ENCODE assay signal across 1 cellular context in the genomic region with DNA sequence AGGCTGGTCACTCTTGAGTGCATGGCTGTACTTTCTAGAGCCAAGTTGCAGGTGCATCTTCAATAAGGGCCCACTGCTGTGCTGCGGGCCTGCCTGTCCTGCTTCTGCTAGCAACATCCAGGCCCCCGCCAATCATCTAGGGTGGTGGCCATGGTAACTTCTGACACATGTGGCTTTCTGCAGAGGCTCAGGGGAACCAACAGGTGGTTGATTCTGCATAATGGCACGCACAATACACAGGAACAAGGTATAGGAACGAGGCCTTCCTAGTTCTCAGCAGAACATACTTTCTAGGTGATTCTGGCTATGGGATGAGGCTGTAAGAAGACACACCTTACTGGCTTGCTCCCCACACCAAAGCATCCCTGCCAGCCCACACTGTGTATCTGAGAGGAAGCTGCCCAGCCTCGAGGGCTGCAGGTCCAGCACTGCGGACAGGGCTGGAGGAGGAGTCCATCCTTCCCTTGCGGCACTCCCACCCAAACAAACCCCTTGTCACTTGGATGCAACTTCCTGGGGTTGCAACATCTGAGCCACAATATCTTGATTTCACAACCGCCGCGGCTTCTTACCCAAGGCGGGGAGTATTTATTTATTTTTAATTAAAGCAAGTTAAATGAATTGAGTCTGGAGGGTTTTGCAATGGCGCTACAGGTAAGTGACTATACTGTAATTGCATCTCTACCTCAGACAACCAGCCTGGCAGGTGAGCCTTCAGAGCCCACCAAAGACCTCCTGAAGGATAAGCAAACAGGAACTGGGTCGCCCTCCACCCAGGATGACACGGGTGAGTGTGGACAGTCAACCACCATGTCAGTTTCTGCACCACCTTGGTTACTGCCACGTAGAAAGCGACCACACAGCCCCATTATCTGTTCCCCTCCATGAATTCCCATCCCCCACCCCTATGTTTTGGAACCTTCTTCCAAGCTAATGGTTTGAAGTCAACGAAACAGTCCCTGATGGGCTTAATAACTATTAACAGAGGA.
TF ChIP-seq lines count a peak whose summit lies in the region.

No MANE protein-coding gene starts in this region.

TF ChIP-seq in GM12878, 131 proteins besides CTCF, POLR2A, EP300 and RAD21:
- TF ChIP-seq, protein P1, sequence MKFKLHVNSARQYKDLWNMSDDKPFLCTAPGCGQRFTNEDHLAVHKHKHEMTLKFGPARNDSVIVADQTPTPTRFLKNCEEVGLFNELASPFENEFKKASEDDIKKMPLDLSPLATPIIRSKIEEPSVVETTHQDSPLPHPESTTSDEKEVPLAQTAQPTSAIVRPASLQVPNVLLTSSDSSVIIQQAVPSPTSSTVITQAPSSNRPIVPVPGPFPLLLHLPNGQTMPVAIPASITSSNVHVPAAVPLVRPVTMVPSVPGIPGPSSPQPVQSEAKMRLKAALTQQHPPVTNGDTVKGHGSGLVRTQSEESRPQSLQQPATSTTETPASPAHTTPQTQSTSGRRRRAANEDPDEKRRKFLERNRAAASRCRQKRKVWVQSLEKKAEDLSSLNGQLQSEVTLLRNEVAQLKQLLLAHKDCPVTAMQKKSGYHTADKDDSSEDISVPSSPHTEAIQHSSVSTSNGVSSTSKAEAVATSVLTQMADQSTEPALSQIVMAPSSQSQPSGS (IDR thresholded peaks at IDR 0.05; ENCODE audit: low read length), result no peak
- TF ChIP-seq, protein P2, sequence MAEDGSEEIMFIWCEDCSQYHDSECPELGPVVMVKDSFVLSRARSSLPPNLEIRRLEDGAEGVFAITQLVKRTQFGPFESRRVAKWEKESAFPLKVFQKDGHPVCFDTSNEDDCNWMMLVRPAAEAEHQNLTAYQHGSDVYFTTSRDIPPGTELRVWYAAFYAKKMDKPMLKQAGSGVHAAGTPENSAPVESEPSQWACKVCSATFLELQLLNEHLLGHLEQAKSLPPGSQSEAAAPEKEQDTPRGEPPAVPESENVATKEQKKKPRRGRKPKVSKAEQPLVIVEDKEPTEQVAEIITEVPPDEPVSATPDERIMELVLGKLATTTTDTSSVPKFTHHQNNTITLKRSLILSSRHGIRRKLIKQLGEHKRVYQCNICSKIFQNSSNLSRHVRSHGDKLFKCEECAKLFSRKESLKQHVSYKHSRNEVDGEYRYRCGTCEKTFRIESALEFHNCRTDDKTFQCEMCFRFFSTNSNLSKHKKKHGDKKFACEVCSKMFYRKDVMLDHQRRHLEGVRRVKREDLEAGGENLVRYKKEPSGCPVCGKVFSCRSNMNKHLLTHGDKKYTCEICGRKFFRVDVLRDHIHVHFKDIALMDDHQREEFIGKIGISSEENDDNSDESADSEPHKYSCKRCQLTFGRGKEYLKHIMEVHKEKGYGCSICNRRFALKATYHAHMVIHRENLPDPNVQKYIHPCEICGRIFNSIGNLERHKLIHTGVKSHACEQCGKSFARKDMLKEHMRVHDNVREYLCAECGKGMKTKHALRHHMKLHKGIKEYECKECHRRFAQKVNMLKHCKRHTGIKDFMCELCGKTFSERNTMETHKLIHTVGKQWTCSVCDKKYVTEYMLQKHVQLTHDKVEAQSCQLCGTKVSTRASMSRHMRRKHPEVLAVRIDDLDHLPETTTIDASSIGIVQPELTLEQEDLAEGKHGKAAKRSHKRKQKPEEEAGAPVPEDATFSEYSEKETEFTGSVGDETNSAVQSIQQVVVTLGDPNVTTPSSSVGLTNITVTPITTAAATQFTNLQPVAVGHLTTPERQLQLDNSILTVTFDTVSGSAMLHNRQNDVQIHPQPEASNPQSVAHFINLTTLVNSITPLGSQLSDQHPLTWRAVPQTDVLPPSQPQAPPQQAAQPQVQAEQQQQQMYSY (CRISPR knock-in tag; IDR thresholded peaks at IDR 0.05), result no peak
- no peak for TF ChIP-seq NRF1 (conservative IDR thresholded peaks at IDR 0.05; ENCODE audit: low read depth, low read length)
- no peak for TF ChIP-seq DPF2 (IDR thresholded peaks at IDR 0.05)
- TF ChIP-seq ZZZ3 (IDR thresholded peaks at IDR 0.05; ENCODE audit: control insufficient read depth, insufficient read length, low read depth), result no peak
- no peak for TF ChIP-seq FOXM1 (IDR thresholded peaks at IDR 0.05; ENCODE audit: low read depth, low read length)
- TF ChIP-seq, protein P3, sequence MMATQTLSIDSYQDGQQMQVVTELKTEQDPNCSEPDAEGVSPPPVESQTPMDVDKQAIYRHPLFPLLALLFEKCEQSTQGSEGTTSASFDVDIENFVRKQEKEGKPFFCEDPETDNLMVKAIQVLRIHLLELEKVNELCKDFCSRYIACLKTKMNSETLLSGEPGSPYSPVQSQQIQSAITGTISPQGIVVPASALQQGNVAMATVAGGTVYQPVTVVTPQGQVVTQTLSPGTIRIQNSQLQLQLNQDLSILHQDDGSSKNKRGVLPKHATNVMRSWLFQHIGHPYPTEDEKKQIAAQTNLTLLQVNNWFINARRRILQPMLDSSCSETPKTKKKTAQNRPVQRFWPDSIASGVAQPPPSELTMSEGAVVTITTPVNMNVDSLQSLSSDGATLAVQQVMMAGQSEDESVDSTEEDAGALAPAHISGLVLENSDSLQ (IDR thresholded peaks at IDR 0.05), result peak; percentile 87
- no peak for TF ChIP-seq POU2F2 (IDR thresholded peaks at IDR 0.05; ENCODE audit: borderline replicate concordance, low read depth, low read length)
- TF ChIP-seq, protein P4, sequence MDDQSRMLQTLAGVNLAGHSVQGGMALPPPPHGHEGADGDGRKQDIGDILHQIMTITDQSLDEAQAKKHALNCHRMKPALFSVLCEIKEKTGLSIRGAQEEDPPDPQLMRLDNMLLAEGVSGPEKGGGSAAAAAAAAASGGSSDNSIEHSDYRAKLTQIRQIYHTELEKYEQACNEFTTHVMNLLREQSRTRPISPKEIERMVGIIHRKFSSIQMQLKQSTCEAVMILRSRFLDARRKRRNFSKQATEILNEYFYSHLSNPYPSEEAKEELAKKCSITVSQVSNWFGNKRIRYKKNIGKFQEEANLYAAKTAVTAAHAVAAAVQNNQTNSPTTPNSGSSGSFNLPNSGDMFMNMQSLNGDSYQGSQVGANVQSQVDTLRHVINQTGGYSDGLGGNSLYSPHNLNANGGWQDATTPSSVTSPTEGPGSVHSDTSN (IDR thresholded peaks at IDR 0.05; ENCODE audit: insufficient replicate concordance, low read depth, low read length), result peak; percentile 69
- TF ChIP-seq PAX5 (IDR thresholded peaks at IDR 0.05; ENCODE audit: borderline replicate concordance, low read depth, low read length), result no peak
- no peak for TF ChIP-seq RELA (IDR thresholded peaks at IDR 0.05; ENCODE audit: borderline replicate concordance, partially characterized antibody)
- TF ChIP-seq EGR1 (IDR thresholded peaks at IDR 0.05; ENCODE audit: borderline replicate concordance in 1 of 2, low read depth in 2 of 2, low read length in 2 of 2), result no peak
- TF ChIP-seq EZH2 (IDR thresholded peaks at IDR 0.05; ENCODE audit: borderline replicate concordance, control insufficient read depth, low read depth, low read length), result no peak
- no peak for TF ChIP-seq POLR2AphosphoS5 (IDR thresholded peaks at IDR 0.05; ENCODE audit: low read length)
